8 cellular contexts compared by ENCODE assay signal in genomic region chr19:42401365-42402303, GRCh38. TPM values are rescaled to one million over a fixed set of nuclear protein-coding genes. Genes with fewer than 3 reads are reported as not detected.
DNase-seq lines count a peak whose midpoint lies in the region; ATAC-seq and TF ChIP-seq lines count a peak whose summit lies in the region.

No MANE protein-coding gene starts in this region.

- H2AFZ ChIP-seq in MM.1S (ENCODE audit: low read length): no peak overlapping the region

- ATAC-seq in upper lobe of right lung (peak; percentile 76), GM19467 (IDR thresholded peaks at IDR 0.05; ENCODE audit: unreplicated experiment) (no peak)

- H3K4me1 ChIP-seq in MM.1S (ENCODE audit: low read length) (peaks cover 7% of the 10 kb centered on the region; the same call in 1 of the 2 replicates), right atrium auricular region (peaks cover 0 to 24% of the 10 kb centered on the region in 2 donors), prostate gland (replicated peaks) (no peaks in the 10 kb centered on the region), upper lobe of right lung (peaks cover 17% of the 10 kb centered on the region)

- H3K36me3 ChIP-seq in MM.1S (replicated peaks; ENCODE audit: insufficient read depth, low read length): no peaks in the 10 kb centered on the region
- H3K36me3 ChIP-seq in right atrium auricular region: no peaks in the 10 kb centered on the region
- H3K36me3 ChIP-seq in prostate gland: no peaks in the 10 kb centered on the region
- no peaks in the 10 kb centered on the region for H3K36me3 ChIP-seq in upper lobe of right lung

- H3K9ac ChIP-seq in MM.1S (ENCODE audit: low read length): no peak overlapping the region

- intact Hi-C loops in prostate gland (cut with DNase I) (no loop called here), upper lobe of right lung (cut with DNase I) (no loop called here)

- no peak overlapping the region for H3K27ac ChIP-seq in MM.1S (ENCODE audit: low read length)
- peak overlapping the region; percentile 58 to 75 for H3K27ac ChIP-seq in right atrium auricular region
- H3K27ac ChIP-seq in prostate gland: peak overlapping the region; percentile 72 to 76
- peak overlapping the region; percentile 70 for H3K27ac ChIP-seq in upper lobe of right lung

- H3K36me3 Mint-ChIP-seq in T-helper 1 cell treated with Interleukin-12 subunit alpha and Interleukin-12 subunit beta and Interleukin-4 antibody, amounts not matched to agents 30 μg/mL and 1 μg/mL, for 36 hours (ENCODE audit: low read depth): peaks cover 13% of the 10 kb centered on the region

- H3K9me2 ChIP-seq in MM.1S (replicated peaks; ENCODE audit: insufficient read depth, low read length): no peaks in the 10 kb centered on the region

- no peaks in the 10 kb centered on the region for H3K9me3 Mint-ChIP-seq in T-helper 1 cell treated with Interleukin-12 subunit alpha and Interleukin-12 subunit beta and Interleukin-4 antibody, amounts not matched to agents 30 μg/mL and 1 μg/mL, for 36 hours

- H4K20me1 ChIP-seq in MM.1S (ENCODE audit: insufficient read depth, low read length): no peaks in the 10 kb centered on the region

- peak overlapping the region; percentile 67 for H3K4me3 Mint-ChIP-seq in T-helper 1 cell treated with Interleukin-12 subunit alpha and Interleukin-12 subunit beta and Interleukin-4 antibody, amounts not matched to agents 30 μg/mL and 1 μg/mL, for 36 hours

- H3K27me3 Mint-ChIP-seq in T-helper 1 cell treated with Interleukin-12 subunit alpha and Interleukin-12 subunit beta and Interleukin-4 antibody, amounts not matched to agents 30 μg/mL and 1 μg/mL, for 36 hours (ENCODE audit: low read depth): no peaks in the 10 kb centered on the region

- peak; percentile 76 for TF ChIP-seq CTCF in MM.1S (IDR thresholded peaks at IDR 0.05; ENCODE audit: low read length)
- peak; percentile 57 to 90 for TF ChIP-seq CTCF in right atrium auricular region (IDR thresholded peaks at IDR 0.05)
- peak; percentile 77 to 93 (median 85) for TF ChIP-seq CTCF in prostate gland (IDR thresholded peaks at IDR 0.05)
- TF ChIP-seq CTCF in upper lobe of right lung (IDR thresholded peaks at IDR 0.05): peak; percentile 79

- TF ChIP-seq POLR2A in prostate gland (IDR thresholded peaks at IDR 0.05): peak; percentile 29

- H3K79me2 ChIP-seq in MM.1S (ENCODE audit: low read length): peaks cover 8% of the 10 kb centered on the region

- H3K9me3 ChIP-seq in MM.1S (replicated peaks; ENCODE audit: insufficient read depth, low read length) (no peaks in the 10 kb centered on the region), right atrium auricular region (no peaks in the 10 kb centered on the region), prostate gland (no peaks in the 10 kb centered on the region), upper lobe of right lung (no peaks in the 10 kb centered on the region)

- H3F3A ChIP-seq in MM.1S (ENCODE audit: insufficient read depth, low read length): no peaks in the 10 kb centered on the region

- H3K27me3 ChIP-seq in MM.1S (replicated peaks; ENCODE audit: insufficient read depth, low read length): no peaks in the 10 kb centered on the region
- H3K27me3 ChIP-seq in right atrium auricular region: no peaks in the 10 kb centered on the region
- H3K27me3 ChIP-seq in prostate gland (replicated peaks; ENCODE audit: insufficient read depth): no peaks in the 10 kb centered on the region
- H3K27me3 ChIP-seq in upper lobe of right lung: no peaks in the 10 kb centered on the region

- H3K4me2 ChIP-seq in MM.1S (ENCODE audit: low read depth, low read length): no peak overlapping the region

- H3K4me3 ChIP-seq in MM.1S (ENCODE audit: low read length): no peak overlapping the region
- peak overlapping the region; percentile 49 to 66 for H3K4me3 ChIP-seq in right atrium auricular region
- H3K4me3 ChIP-seq in prostate gland: peak overlapping the region; percentile 48 to 60
- peak overlapping the region; percentile 66 for H3K4me3 ChIP-seq in upper lobe of right lung

- peak; percentile 74 for DNase-seq in EL
- peak; percentile 51 for DNase-seq in MM.1S
- peak in 51 of 56 donors; percentile 17 to 87 (median 59) for DNase-seq in amygdala (lab: John Stamatoyannopoulos, UW)
- peak; percentile 86 for DNase-seq in right atrium auricular region (ENCODE audit: low spot score)
- DNase-seq in prostate gland (ENCODE audit: low spot score): peak; percentile 88
- DNase-seq in upper lobe of right lung: peak; percentile 90

- peaks cover 16% of the 10 kb centered on the region for H3K4me1 Mint-ChIP-seq in T-helper 1 cell treated with Interleukin-12 subunit alpha and Interleukin-12 subunit beta and Interleukin-4 antibody, amounts not matched to agents 30 μg/mL and 1 μg/mL, for 36 hours (ENCODE audit: low read depth)

- peak overlapping the region; percentile 20 for H3K27ac Mint-ChIP-seq in T-helper 1 cell treated with Interleukin-12 subunit alpha and Interleukin-12 subunit beta and Interleukin-4 antibody, amounts not matched to agents 30 μg/mL and 1 μg/mL, for 36 hours

- WGBS in prostate gland: 1% methylated on average over 67 of the region's 80 CpGs

RNA-seq across cellular contexts. Expression of gene CNFN, which starts 11.5 kb away (rescaled TPM):
- total RNA-seq in right atrium auricular region (1 to 10 TPM in 1 of 2 donors, not detected in 1; 1.1 TPM), prostate gland (1 to 10 TPM; 3.4 to 9.4 TPM), upper lobe of right lung (0.87 TPM)

RNA-seq across cellular contexts. Expression of gene LIPE, which starts 25.6 kb away (rescaled TPM):
- total RNA-seq in right atrium auricular region (10 to 100 TPM; 11.6 to 36.5 TPM), prostate gland (10 to 100 TPM; 10.2 to 24.8 TPM), upper lobe of right lung (3.9 TPM)

RNA-seq across cellular contexts. Expression of gene CXCL17, which starts 41.1 kb away (rescaled TPM):
- total RNA-seq in right atrium auricular region: not detected
- total RNA-seq in prostate gland: 1 to 10 TPM; 2.4 to 4.8 TPM
- total RNA-seq in upper lobe of right lung: 150 TPM

Comparison
In these comparisons a context has a peak if more than half of its experiments do, and no peak if none do; other contexts are left out.
1. RNA of gene CXCL17, which starts 41.1 kb away (total RNA-seq): 150 TPM in upper lobe of right lung (single experiment); 2.4 to 4.8 TPM in prostate gland and not detected in right atrium auricular region; every median in the first group is over 10 times any median in the second.
2. Peak in every context shown above with its lines, with median percentiles within 50 percentile points of each other: DNase-seq and CTCF ChIP-seq.